ENCODE assay signal across 9 cellular contexts in the genomic region with DNA sequence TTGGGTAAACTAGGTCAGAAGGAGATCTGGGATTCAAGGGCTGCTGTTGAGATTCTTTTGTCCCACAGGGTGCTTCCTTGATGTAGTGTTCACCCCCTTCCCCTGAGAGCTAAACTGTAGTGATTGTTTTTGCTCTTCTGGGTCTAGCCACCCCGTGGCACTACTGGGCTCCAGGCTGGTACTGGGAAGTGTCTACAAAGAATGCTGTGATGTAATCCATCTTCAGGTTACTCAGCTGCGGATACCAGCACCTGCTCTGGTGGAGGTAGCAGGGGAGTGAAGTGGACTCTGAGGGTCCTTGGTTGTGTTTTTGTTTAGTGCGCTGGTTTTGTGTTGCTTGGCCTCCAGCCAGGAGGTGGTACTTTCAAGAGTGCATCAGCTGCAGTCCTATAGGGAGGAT.
DNase-seq lines count a peak whose midpoint lies in the region; ATAC-seq, FAIRE-seq and TF ChIP-seq lines count a peak whose summit lies in the region.
"Had no signal": no experiment of that assay in that cellular context is flagged by ENCODE, and none has a peak within 500 bp of the region (broad histone marks: within the 10 kb centered on the region; RNA-seq: fewer than 3 reads in every experiment).

No MANE protein-coding gene starts in this region.

- H3K79me2 ChIP-seq in astrocyte (ENCODE audit: insufficient read depth, low read length), result no peaks in the 10 kb centered on the region

- peak overlapping the region; percentile 84 for H3K27ac Mint-ChIP-seq in astrocyte (ENCODE audit: unreplicated experiment)

- peaks cover 15% of the 10 kb centered on the region for H3K4me1 Mint-ChIP-seq in astrocyte (ENCODE audit: low read depth, unreplicated experiment)

- peak overlapping the region; percentile 64 for H3K4me2 ChIP-seq in astrocyte (ENCODE audit: low read length)

- no peaks in the 10 kb centered on the region for H3K9me3 ChIP-seq in astrocyte (ENCODE audit: insufficient read depth, low read depth, low read length)
- H3K9me3 ChIP-seq: heart right ventricle had no signal

- no peaks in the 10 kb centered on the region for H3K36me3 ChIP-seq in astrocyte (ENCODE audit: insufficient read depth, low read length)
- H3K36me3 ChIP-seq: heart right ventricle had no signal

- H3K9me3 Mint-ChIP-seq in astrocyte (ENCODE audit: unreplicated experiment), result no peaks in the 10 kb centered on the region

- DNase-seq in NCI-H748 (lab: John Stamatoyannopoulos, UW; ENCODE audit: unreplicated experiment) (peak; percentile 81), NCI-H748 treated with DMSO at 0.1 percent for 48 hours (lab: John Stamatoyannopoulos, UW) (no peak), astrocyte (ENCODE audit: low read depth) (no peak), urothelium cell line (ENCODE audit: low spot score) (peak; percentile 17), NCI-H1694 (lab: John Stamatoyannopoulos, UW) (no peak), GM10266 (ENCODE audit: extremely low spot score) (no peak)
- DNase-seq: heart right ventricle had no signal

- H3K4me3 ChIP-seq in astrocyte (ENCODE audit: insufficient read depth, low read depth, low read length), result no peak overlapping the region
- H3K4me3 ChIP-seq: heart right ventricle had no signal

- no peak overlapping the region for H2AFZ ChIP-seq in astrocyte (ENCODE audit: low read depth, low read length)

- no peak overlapping the region for H3K4me3 Mint-ChIP-seq in astrocyte (ENCODE audit: unreplicated experiment)

- H3K27me3 Mint-ChIP-seq in astrocyte (ENCODE audit: low read depth, unreplicated experiment), result no peaks in the 10 kb centered on the region

- H3K9ac ChIP-seq in astrocyte (ENCODE audit: low read length), result peak overlapping the region; percentile 27

- peak; percentile 21 for ATAC-seq in HG03520 (IDR thresholded peaks at IDR 0.05; ENCODE audit: unreplicated experiment)
- ATAC-seq in GM19452 (IDR thresholded peaks at IDR 0.05; ENCODE audit: unreplicated experiment), result no peak
- ATAC-seq: heart right ventricle had no signal

- H3K4me1 ChIP-seq in astrocyte (ENCODE audit: insufficient read depth, low read length), result peaks cover 14% of the 10 kb centered on the region
- H3K4me1 ChIP-seq: heart right ventricle had no signal

- FAIRE-seq in astrocyte (lab: Jason Lieb, UNC), result peak; percentile 71
- FAIRE-seq in urothelium cell line (lab: Jason Lieb, UNC), result no peak

- H3K36me3 Mint-ChIP-seq in astrocyte (ENCODE audit: low read depth, unreplicated experiment), result no peaks in the 10 kb centered on the region

- no peak for TF ChIP-seq CTCF in astrocyte (IDR thresholded peaks at IDR 0.05; ENCODE audit: insufficient read depth, low read depth, low read length)
- TF ChIP-seq CTCF in GM10266 (IDR thresholded peaks at IDR 0.05; ENCODE audit: control insufficient read depth, insufficient read depth, low read depth, missing control alignments), result no peak

- no peaks in the 10 kb centered on the region for H4K20me1 ChIP-seq in astrocyte (ENCODE audit: insufficient read depth, low read length)

- H3K27ac ChIP-seq in astrocyte (ENCODE audit: low read depth, low read length), result peak overlapping the region; percentile 77
- H3K27ac ChIP-seq: heart right ventricle had no signal

- H3K27me3 ChIP-seq in astrocyte (ENCODE audit: insufficient read depth, low read length), result no peaks in the 10 kb centered on the region

Comparison
In these comparisons a context has a peak if more than half of its experiments do, and no peak if none do; other contexts are left out.
1. DNase-seq: peak in NCI-H748 (single experiment) and urothelium cell line (single experiment); none in NCI-H748 treated with DMSO at 0.1 percent for 48 hours (single experiment), astrocyte (single experiment), NCI-H1694 (single experiment) and GM10266 (single experiment).